In genomic region chr10:17249820-17250219, GRCh38 we compare ENCODE assay signal across 1 cellular context.
TF ChIP-seq lines count a peak whose summit lies in the region.

No MANE protein-coding gene starts in this region.

TF ChIP-seq in HepG2, 621 proteins besides CTCF, POLR2A, EP300 and RAD21 (continued from another document):
- no peak for TF ChIP-seq CSRNP1 (CRISPR knock-in tag; IDR thresholded peaks at IDR 0.05)
- TF ChIP-seq ZSCAN5A (CRISPR knock-in tag; IDR thresholded peaks at IDR 0.05; ENCODE audit: borderline replicate concordance), result no peak
- TF ChIP-seq EZH2 (conservative IDR thresholded peaks at IDR 0.05; ENCODE audit: low read depth, low read length), result no peak
- no peak for TF ChIP-seq ZNF503 (CRISPR knock-in tag; IDR thresholded peaks at IDR 0.05)
